ENCODE assay signal across 25 cellular contexts in genomic region chr10:99005254-99005653, GRCh38.
A peak's percentile ranks its signal among the peaks of the same experiment; 100 is the strongest.
DNase-seq lines count a peak whose midpoint lies in the region; ATAC-seq, FAIRE-seq and TF ChIP-seq lines count a peak whose summit lies in the region.
"Had no signal": no experiment of that assay in that cellular context is flagged by ENCODE, and none has a peak within 500 bp of the region (broad histone marks: within the 10 kb centered on the region; RNA-seq: fewer than 3 reads in every experiment).

No MANE protein-coding gene starts in this region.

- DNase-seq in HepG2 (ENCODE audit: low spot score) (no peak), right lobe of liver (no peak)
- no peak for DNase-seq in stimulated activated CD4-positive, alpha-beta T cell treated with anti-CD3 and anti-CD28 coated beads, Interleukin-1b, Interleukin-23, amount 100 ng/mL, for 48 hours
- DNase-seq: 8988T; ACHN; BE2C; C1 segment of cervical spinal cord; CD4-positive, alpha-beta memory T cell; CD4-positive, CD25-positive, alpha-beta regulatory T cell; CD8-positive, alpha-beta memory T cell; COR-L47; DMS 273 treated with DMSO at 0.1 percent for 48 hours; DMS153; DMS53; DMS79; DND-41; EL; GDM1 had no signal

- POLR2A ChIA-PET in HepG2 (lab: Yijun Ruan, JAX) (no interaction called here), HEK293 (lab: Yijun Ruan, JAX) (no interaction called here)

- BruUV-seq in HepG2 (replicated peaks; lab: Mats Ljungman, UMichigan) = no TSS peak

- no peaks in the 10 kb centered on the region for H4K20me1 ChIP-seq in HepG2 (ENCODE audit: insufficient read depth, low read length)
- H4K20me1 ChIP-seq: BLaER1 had no signal

- H3K4me1 ChIP-seq in HepG2 (ENCODE audit: insufficient read depth, low read length) (no peaks in the 10 kb centered on the region), right lobe of liver (no peaks in the 10 kb centered on the region), HEK293 (ENCODE audit: control insufficient read depth, insufficient read depth, low read length) (peaks cover 7% of the 10 kb centered on the region; the same call in 1 of the 2 replicates)
- H3K4me1 ChIP-seq: BE2C, BLaER1 had no signal

- ATAC-seq in HepG2 = no peak
- ATAC-seq in right lobe of liver = no peak
- no peak for ATAC-seq in GM18517 (IDR thresholded peaks at IDR 0.05; ENCODE audit: unreplicated experiment)
- ATAC-seq: GM12878 had no signal

- no peak overlapping the region for H3K27ac ChIP-seq in HepG2 (ENCODE audit: extremely low read length, insufficient read depth, low read length)
- no peak overlapping the region for H3K27ac ChIP-seq in right lobe of liver
- no peak overlapping the region for H3K27ac ChIP-seq in HEK293 (ENCODE audit: extremely low read depth, low read depth, low read length)
- H3K27ac ChIP-seq: BLaER1 had no signal

- intact Hi-C loops in HepG2 (cut with micrococcal nuclease; ENCODE audit: unreplicated experiment) (no loop called here), right lobe of liver (cut with DNase I) (no loop called here)

- no peaks in the 10 kb centered on the region for H3K79me2 ChIP-seq in HepG2 (ENCODE audit: insufficient read depth, low read length)

- WGBS in HepG2 (ENCODE audit: low lambda C conversion rate) = 0% methylated on average over 1 of the region's 1 CpG
- WGBS in right lobe of liver (ENCODE audit: insufficient coverage, low coverage, low lambda C conversion rate, missing lambda C conversion rate) = 78% methylated on average over 1 of the region's 1 CpG

- in situ Hi-C loops in HepG2 (cut with HindIII; ENCODE audit: extremely low pct_ligation_motif_present, low pct_unique_long_range_greater_than_20kb) = no loop called here

- no peak for FAIRE-seq in HepG2 (lab: Jason Lieb, UNC)
- FAIRE-seq: A204.1, GM12878, GM12892, GM18507 had no signal

- CTCF ChIA-PET in HepG2 (lab: Yijun Ruan, JAX; ENCODE audit: low intra/inter-chr PET ratio, low total read pairs) = no interaction called here
- CTCF ChIA-PET in HEK293 (lab: Yijun Ruan, JAX) = no interaction called here

- H2AFZ ChIP-seq in HepG2 (ENCODE audit: low read length) = no peak overlapping the region

- TF ChIP-seq CTCF in HepG2 (CRISPR knock-in tag; IDR thresholded peaks at IDR 0.05) = no peak
- no peak for TF ChIP-seq CTCF in right lobe of liver (IDR thresholded peaks at IDR 0.05)
- TF ChIP-seq CTCF in HEK293 (tag by site-specific recombination; IDR thresholded peaks at IDR 0.05) = no peak

- no peak overlapping the region for H3K4me2 ChIP-seq in HepG2 (ENCODE audit: low read depth, low read length)
- H3K4me2 ChIP-seq: BLaER1 had no signal

- TF ChIP-seq POLR2A in HepG2 (IDR thresholded peaks at IDR 0.05; ENCODE audit: insufficient read depth in 1 of 2, low read depth in 2 of 2, low read length in 2 of 2) (no peak), right lobe of liver (IDR thresholded peaks at IDR 0.05) (no peak)

- H3K9me3 ChIP-seq in HepG2 (ENCODE audit: low read length) (peaks cover 27% of the 10 kb centered on the region), right lobe of liver (no peaks in the 10 kb centered on the region), HEK293 (ENCODE audit: control insufficient read depth, insufficient read depth, low read depth, low read length) (no peaks in the 10 kb centered on the region)

- H3K36me3 ChIP-seq in HepG2 (replicated peaks in 1 of 2; ENCODE audit: control insufficient read depth in 1 of 2, insufficient read depth in 2 of 2, low read length in 2 of 2) = no peaks in the 10 kb centered on the region
- H3K36me3 ChIP-seq in right lobe of liver = no peaks in the 10 kb centered on the region
- no peaks in the 10 kb centered on the region for H3K36me3 ChIP-seq in HEK293 (ENCODE audit: control insufficient read depth in 2 of 2, insufficient read depth in 1 of 2, low read length in 2 of 2)
- H3K36me3 ChIP-seq: BE2C, BLaER1 had no signal

- H3K9ac ChIP-seq in HepG2 (ENCODE audit: insufficient read depth, low read depth, low read length) = no peak overlapping the region
- H3K9ac ChIP-seq: BLaER1 had no signal

- no peak for TF ChIP-seq RAD21 in HepG2 (CRISPR knock-in tag; IDR thresholded peaks at IDR 0.05)

- TF ChIP-seq EP300 in HepG2 (IDR thresholded peaks at IDR 0.05; ENCODE audit: low read depth in 2 of 2, low read length in 2 of 2) (no peak), HepG2 (CRISPR knock-in tag; IDR thresholded peaks at IDR 0.05; ENCODE audit: borderline replicate concordance) (no peak)

- H3K27me3 ChIP-seq in HepG2 (ENCODE audit: control insufficient read depth in 1 of 2, insufficient read depth in 2 of 2, low read length in 2 of 2) (no peaks in the 10 kb centered on the region), right lobe of liver (no peaks in the 10 kb centered on the region)
- H3K27me3 ChIP-seq: BE2C, BLaER1 had no signal

- H3K4me3 ChIP-seq in HepG2 (replicated peaks in 1 of 3; ENCODE audit: insufficient read depth in 1 of 3, low read depth in 2 of 3, low read length in 3 of 3) (no peak overlapping the region), right lobe of liver (no peak overlapping the region), HEK293 (ENCODE audit: low read depth, low read length) (no peak overlapping the region)
- H3K4me3 ChIP-seq: BLaER1, GM12878 had no signal

TF ChIP-seq in HepG2, 621 proteins besides CTCF, POLR2A, EP300 and RAD21:
- no peak for TF ChIP-seq GABPB1 (CRISPR knock-in tag; IDR thresholded peaks at IDR 0.05)
- TF ChIP-seq, protein P1, sequence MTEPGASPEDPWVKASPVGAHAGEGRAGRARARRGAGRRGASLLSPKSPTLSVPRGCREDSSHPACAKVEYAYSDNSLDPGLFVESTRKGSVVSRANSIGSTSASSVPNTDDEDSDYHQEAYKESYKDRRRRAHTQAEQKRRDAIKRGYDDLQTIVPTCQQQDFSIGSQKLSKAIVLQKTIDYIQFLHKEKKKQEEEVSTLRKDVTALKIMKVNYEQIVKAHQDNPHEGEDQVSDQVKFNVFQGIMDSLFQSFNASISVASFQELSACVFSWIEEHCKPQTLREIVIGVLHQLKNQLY (CRISPR knock-in tag; IDR thresholded peaks at IDR 0.05) = no peak
- TF ChIP-seq ZNF160 (CRISPR knock-in tag; IDR thresholded peaks at IDR 0.05) = peak; percentile 75; the same call in 1 of the 2 replicates
- TF ChIP-seq ZNF678 (CRISPR knock-in tag; IDR thresholded peaks at IDR 0.05) = no peak
- TF ChIP-seq GMEB1 (CRISPR knock-in tag; IDR thresholded peaks at IDR 0.05; ENCODE audit: borderline replicate concordance) = no peak
- TF ChIP-seq CCAR2 (optimal IDR thresholded peaks at IDR 0.05; ENCODE audit: low read depth, low read length) = no peak

TF ChIP-seq in HEK293, 187 proteins besides CTCF, POLR2A, EP300 and RAD21:
- no peak for TF ChIP-seq INSM2 (tag by site-specific recombination; IDR thresholded peaks at IDR 0.05)
- TF ChIP-seq SETDB1 (IDR thresholded peaks at IDR 0.05; ENCODE audit: insufficient read length, low read length) = peak; percentile 13
TF ChIP-seq in HEK293: peak in this region for 1.

Comparison
In these comparisons a context has a peak if more than half of its experiments do, and no peak if none do; other contexts are left out.
1. Of the 63 proteins assayed by ChIP-seq in both HepG2 and HEK293: peak only in HepG2: none; only in HEK293: SETDB1; in both: none; in neither: 62.